11 cellular contexts compared by ENCODE assay signal in the genomic region with DNA sequence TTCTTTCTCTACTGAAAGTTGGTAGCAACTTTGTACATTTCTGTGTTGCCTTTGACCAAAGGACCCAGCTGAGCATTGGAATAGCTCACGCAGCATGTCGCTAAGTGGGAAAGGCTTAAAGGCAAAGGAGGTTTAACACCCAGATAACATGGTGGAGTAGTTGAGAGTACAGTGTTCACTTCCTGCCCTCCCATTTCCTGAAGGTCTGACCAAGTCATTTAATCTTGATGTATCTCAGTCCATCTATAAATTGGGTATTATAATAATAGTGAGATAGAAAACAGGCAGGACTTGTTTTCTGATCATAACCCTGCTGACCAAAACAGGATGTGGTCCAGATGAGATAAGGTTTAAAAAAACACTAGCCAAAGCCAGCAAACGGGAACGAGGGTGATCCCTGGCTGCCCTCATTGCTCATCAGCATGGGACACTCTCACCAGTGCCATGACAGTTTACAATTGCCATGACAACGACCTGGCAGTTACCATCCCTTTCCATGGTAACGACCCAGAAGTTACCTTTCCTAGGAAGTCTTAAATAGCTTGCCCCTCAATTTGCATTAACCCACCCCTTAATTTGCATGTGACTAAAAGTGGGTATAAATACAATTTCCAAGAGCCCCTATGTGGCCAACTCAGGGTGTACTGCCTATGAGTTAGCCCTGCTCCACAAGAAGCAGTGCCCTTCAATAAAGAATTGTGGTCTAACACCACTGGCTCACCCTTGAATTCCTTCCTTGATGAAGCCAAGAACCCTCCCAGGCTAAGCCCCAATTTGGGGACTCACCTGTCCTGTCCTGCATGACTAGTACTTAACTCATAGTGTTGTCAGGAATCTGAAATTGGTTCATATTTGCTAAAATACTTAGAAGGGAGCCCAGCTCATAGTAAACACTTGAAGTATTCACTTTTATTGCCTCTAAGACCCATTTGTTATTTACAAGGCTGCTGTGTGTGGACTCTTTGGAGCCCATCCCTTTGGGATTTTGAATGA. TPM values are rescaled to one million over a fixed set of nuclear protein-coding genes. Genes with fewer than 3 reads are reported as not detected.
DNase-seq lines count a peak whose midpoint lies in the region; ATAC-seq and TF ChIP-seq lines count a peak whose summit lies in the region.
"Had no signal": no experiment of that assay in that cellular context is flagged by ENCODE, and none has a peak within 500 bp of the region (broad histone marks: within the 10 kb centered on the region; RNA-seq: fewer than 3 reads in every experiment).

No MANE protein-coding gene starts in this region.

- POLR2A ChIA-PET in activated CD8-positive, alpha-beta T cell treated with anti-CD3 and anti-CD28 coated beads for 36 hours (lab: Charles Lee), result no interaction called here
- POLR2A ChIA-PET in activated CD8-positive, alpha-beta T cell treated with anti-CD3 and anti-CD28 coated beads, Interleukin-2, amount 10 ng/mL, durations not matched to agents 7 days and 5 days (lab: Charles Lee), result interaction anchor here (0.6 to 0.7 kb wide), 2 partner anchors 36 to 1724 kb away, joined by 3 read pairs; no protein-coding TSS in a partner anchor

- TF ChIP-seq CTCF in activated CD8-positive, alpha-beta T cell treated with anti-CD3 and anti-CD28 coated beads for 36 hours (IDR thresholded peaks at IDR 0.05), result no peak

- peak; percentile 34 for ATAC-seq in activated CD8-positive, alpha-beta T cell treated with anti-CD3 and anti-CD28 coated beads for 36 hours
- no peak for ATAC-seq in activated CD8-positive, alpha-beta T cell treated with anti-CD3 and anti-CD28 coated beads, Interleukin-2, amount 10 ng/mL, durations not matched to agents 7 days and 5 days
- ATAC-seq in SK-N-SH treated with all-trans-retinoic acid at 6 μM for 48 hours, result no peak; the same call in 1 of the 3 replicates
- ATAC-seq in stimulated activated effector memory CD8-positive, alpha-beta T cell treated with anti-CD3 and anti-CD28 coated beads, Interleukin-12 subunit alpha, Interleukin-12 subunit beta, amount 100 ng/mL, for 72 hours, result peak; percentile 63

- CTCF ChIA-PET in activated CD8-positive, alpha-beta T cell treated with anti-CD3 and anti-CD28 coated beads for 36 hours (lab: Charles Lee), result interaction anchor here (4.2 kb wide), 1 partner anchor 90 kb away, joined by 13 read pairs; no protein-coding TSS in a partner anchor
- CTCF ChIA-PET in activated CD8-positive, alpha-beta T cell treated with anti-CD3 and anti-CD28 coated beads, Interleukin-2, amount 10 ng/mL, durations not matched to agents 7 days and 5 days (lab: Charles Lee), result interaction anchor here (0.9 to 2.2 kb wide), 3 partner anchors 53 to 90 kb away, joined by 3 to 5 read pairs (median 3); no protein-coding TSS in a partner anchor
- CTCF ChIA-PET in activated naive CD4-positive, alpha-beta T cell treated with anti-CD3 and anti-CD28 coated beads for 36 hours (lab: Charles Lee), result no interaction called here

- H3K4me1 Mint-ChIP-seq in activated CD8-positive, alpha-beta T cell treated with anti-CD3 and anti-CD28 coated beads for 36 hours (ENCODE audit: low read depth), result peaks cover 5% of the 10 kb centered on the region
- H3K4me1 Mint-ChIP-seq in activated CD8-positive, alpha-beta T cell treated with anti-CD3 and anti-CD28 coated beads, Interleukin-2, amount 10 ng/mL, durations not matched to agents 7 days and 5 days (ENCODE audit: low read depth), result peaks cover 13% of the 10 kb centered on the region
- peaks cover 26% of the 10 kb centered on the region for H3K4me1 Mint-ChIP-seq in stimulated activated effector memory CD8-positive, alpha-beta T cell treated with anti-CD3 and anti-CD28 coated beads, Interleukin-12 subunit alpha, Interleukin-12 subunit beta, amount 100 ng/mL, for 72 hours
- H3K4me1 Mint-ChIP-seq in activated naive CD4-positive, alpha-beta T cell treated with anti-CD3 and anti-CD28 coated beads for 36 hours (ENCODE audit: low read depth), result no peaks in the 10 kb centered on the region

- peaks cover 14% of the 10 kb centered on the region for H3K27me3 Mint-ChIP-seq in activated CD8-positive, alpha-beta T cell treated with anti-CD3 and anti-CD28 coated beads for 36 hours
- peaks cover 15% of the 10 kb centered on the region for H3K27me3 Mint-ChIP-seq in activated CD8-positive, alpha-beta T cell treated with anti-CD3 and anti-CD28 coated beads, Interleukin-2, amount 10 ng/mL, durations not matched to agents 7 days and 5 days (ENCODE audit: low read depth)
- H3K27me3 Mint-ChIP-seq in activated naive CD4-positive, alpha-beta T cell treated with anti-CD3 and anti-CD28 coated beads for 36 hours (ENCODE audit: low read depth), result peaks cover 14% of the 10 kb centered on the region

- no peaks in the 10 kb centered on the region for H3K9me3 Mint-ChIP-seq in activated CD8-positive, alpha-beta T cell treated with anti-CD3 and anti-CD28 coated beads for 36 hours
- peaks cover 8% of the 10 kb centered on the region for H3K9me3 Mint-ChIP-seq in activated CD8-positive, alpha-beta T cell treated with anti-CD3 and anti-CD28 coated beads, Interleukin-2, amount 10 ng/mL, durations not matched to agents 7 days and 5 days (ENCODE audit: insufficient read depth)
- no peaks in the 10 kb centered on the region for H3K9me3 Mint-ChIP-seq in stimulated activated effector memory CD8-positive, alpha-beta T cell treated with anti-CD3 and anti-CD28 coated beads, Interleukin-12 subunit alpha, Interleukin-12 subunit beta, amount 100 ng/mL, for 72 hours
- no peaks in the 10 kb centered on the region for H3K9me3 Mint-ChIP-seq in activated naive CD4-positive, alpha-beta T cell treated with anti-CD3 and anti-CD28 coated beads for 36 hours
- H3K9me3 Mint-ChIP-seq: activated T-helper 2 cell treated with anti-CD3 and anti-CD28 coated beads, Interferon-gamma antibody, Interleukin-2, Interleukin-4, amounts not matched to agents 10 μg/mL and 5 μg/mL and 100 μg/mL, durations not matched to agents 14 hours and 24 hours and 36 hours had no signal

- H3K4me3 Mint-ChIP-seq in activated CD8-positive, alpha-beta T cell treated with anti-CD3 and anti-CD28 coated beads for 36 hours, result no peak overlapping the region
- no peak overlapping the region for H3K4me3 Mint-ChIP-seq in activated CD8-positive, alpha-beta T cell treated with anti-CD3 and anti-CD28 coated beads, Interleukin-2, amount 10 ng/mL, durations not matched to agents 7 days and 5 days
- no peak overlapping the region for H3K4me3 Mint-ChIP-seq in stimulated activated effector memory CD8-positive, alpha-beta T cell treated with anti-CD3 and anti-CD28 coated beads, Interleukin-12 subunit alpha, Interleukin-12 subunit beta, amount 100 ng/mL, for 72 hours
- no peak overlapping the region for H3K4me3 Mint-ChIP-seq in activated naive CD4-positive, alpha-beta T cell treated with anti-CD3 and anti-CD28 coated beads for 36 hours

- intact Hi-C loops in activated CD8-positive, alpha-beta T cell treated with anti-CD3 and anti-CD28 coated beads for 36 hours (cut with micrococcal nuclease), result no loop called here
- intact Hi-C loops in activated naive CD4-positive, alpha-beta T cell treated with anti-CD3 and anti-CD28 coated beads for 36 hours (cut with micrococcal nuclease), result no loop called here

- no peaks in the 10 kb centered on the region for H3K36me3 Mint-ChIP-seq in activated CD8-positive, alpha-beta T cell treated with anti-CD3 and anti-CD28 coated beads for 36 hours (ENCODE audit: low read depth)
- H3K36me3 Mint-ChIP-seq in activated CD8-positive, alpha-beta T cell treated with anti-CD3 and anti-CD28 coated beads, Interleukin-2, amount 10 ng/mL, durations not matched to agents 7 days and 5 days (ENCODE audit: low read depth), result no peaks in the 10 kb centered on the region
- no peaks in the 10 kb centered on the region for H3K36me3 Mint-ChIP-seq in stimulated activated effector memory CD8-positive, alpha-beta T cell treated with anti-CD3 and anti-CD28 coated beads, Interleukin-12 subunit alpha, Interleukin-12 subunit beta, amount 100 ng/mL, for 72 hours
- no peaks in the 10 kb centered on the region for H3K36me3 Mint-ChIP-seq in activated naive CD4-positive, alpha-beta T cell treated with anti-CD3 and anti-CD28 coated beads for 36 hours (ENCODE audit: low read depth)

- peak; percentile 6 for DNase-seq in activated CD8-positive, alpha-beta T cell treated with anti-CD3 and anti-CD28 coated beads for 36 hours
- no peak for DNase-seq in activated CD8-positive, alpha-beta T cell treated with anti-CD3 and anti-CD28 coated beads, Interleukin-2, amount 10 ng/mL, durations not matched to agents 7 days and 5 days
- DNase-seq in foreskin melanocyte, result peak; percentile 89
- DNase-seq in stimulated activated effector memory CD8-positive, alpha-beta T cell treated with anti-CD3 and anti-CD28 coated beads, Interleukin-12 subunit alpha, Interleukin-12 subunit beta, amount 100 ng/mL, for 72 hours (ENCODE audit: low spot score in 2 of 2), result no peak
- DNase-seq in activated naive CD4-positive, alpha-beta T cell treated with anti-CD3 and anti-CD28 coated beads for 36 hours, result no peak
- DNase-seq in activated naive CD4-positive, alpha-beta T cell (lab: John Stamatoyannopoulos, UW), result no peak
- DNase-seq in stimulated activated CD4-positive, alpha-beta T cell treated with anti-CD3 and anti-CD28 coated beads, Interleukin-4, amount 100 ng/mL, for 4 hours, result no peak
- DNase-seq: dorsolateral prefrontal cortex, NCI-H1105 had no signal

- H3K27ac Mint-ChIP-seq in activated CD8-positive, alpha-beta T cell treated with anti-CD3 and anti-CD28 coated beads for 36 hours, result no peak overlapping the region
- no peak overlapping the region for H3K27ac Mint-ChIP-seq in activated CD8-positive, alpha-beta T cell treated with anti-CD3 and anti-CD28 coated beads, Interleukin-2, amount 10 ng/mL, durations not matched to agents 7 days and 5 days
- H3K27ac Mint-ChIP-seq in stimulated activated effector memory CD8-positive, alpha-beta T cell treated with anti-CD3 and anti-CD28 coated beads, Interleukin-12 subunit alpha, Interleukin-12 subunit beta, amount 100 ng/mL, for 72 hours, result peak overlapping the region; percentile 56
- H3K27ac Mint-ChIP-seq in activated naive CD4-positive, alpha-beta T cell treated with anti-CD3 and anti-CD28 coated beads for 36 hours, result no peak overlapping the region
- H3K27ac Mint-ChIP-seq: activated T-helper 2 cell treated with anti-CD3 and anti-CD28 coated beads, Interferon-gamma antibody, Interleukin-2, Interleukin-4, amounts not matched to agents 10 μg/mL and 5 μg/mL and 100 μg/mL, durations not matched to agents 14 hours and 24 hours and 36 hours had no signal

TF ChIP-seq in SK-N-SH treated with all-trans-retinoic acid at 6 μM for 48 hours, 23 proteins besides CTCF, POLR2A, EP300 and RAD21:
- TF ChIP-seq SNAI2 (CRISPR knock-in tag; IDR thresholded peaks at IDR 0.05), result no peak
- TF ChIP-seq TCF4 (CRISPR knock-in tag; IDR thresholded peaks at IDR 0.05; ENCODE audit: borderline replicate concordance), result peak; percentile 17; the same call in 1 of the 2 replicates

RNA-seq across cellular contexts. Expression of a gene that starts 28.4 kb away (rescaled TPM):
- under 1 TPM; 0.07 to 0.16 TPM for total RNA-seq in activated CD8-positive, alpha-beta T cell treated with anti-CD3 and anti-CD28 coated beads for 36 hours
- total RNA-seq in activated CD8-positive, alpha-beta T cell treated with anti-CD3 and anti-CD28 coated beads, Interleukin-2, amount 10 ng/mL, durations not matched to agents 7 days and 5 days, result under 1 TPM; 0.21 to 0.55 TPM
- total RNA-seq in activated naive CD4-positive, alpha-beta T cell treated with anti-CD3 and anti-CD28 coated beads for 36 hours, result under 1 TPM in 1 of 2 experiments, not detected in 1; 0.45 TPM
- total RNA-seq: activated T-helper 2 cell treated with anti-CD3 and anti-CD28 coated beads, Interferon-gamma antibody, Interleukin-2, Interleukin-4, amounts not matched to agents 10 μg/mL and 5 μg/mL and 100 μg/mL, durations not matched to agents 14 hours and 24 hours and 36 hours had no signal

Comparison
In these comparisons a context has a peak if more than half of its experiments do, and no peak if none do; other contexts are left out.
1. ATAC-seq: peak in activated CD8-positive, alpha-beta T cell treated with anti-CD3 and anti-CD28 coated beads for 36 hours (single experiment) and stimulated activated effector memory CD8-positive, alpha-beta T cell treated with anti-CD3 and anti-CD28 coated beads, Interleukin-12 subunit alpha, Interleukin-12 subunit beta, amount 100 ng/mL, for 72 hours (single experiment); none in activated CD8-positive, alpha-beta T cell treated with anti-CD3 and anti-CD28 coated beads, Interleukin-2, amount 10 ng/mL, durations not matched to agents 7 days and 5 days (single experiment) and SK-N-SH treated with all-trans-retinoic acid at 6 μM for 48 hours (single experiment).
2. DNase-seq: peak in activated CD8-positive, alpha-beta T cell treated with anti-CD3 and anti-CD28 coated beads for 36 hours (single experiment) and foreskin melanocyte (single experiment); none in activated CD8-positive, alpha-beta T cell treated with anti-CD3 and anti-CD28 coated beads, Interleukin-2, amount 10 ng/mL, durations not matched to agents 7 days and 5 days (single experiment), stimulated activated effector memory CD8-positive, alpha-beta T cell treated with anti-CD3 and anti-CD28 coated beads, Interleukin-12 subunit alpha, Interleukin-12 subunit beta, amount 100 ng/mL, for 72 hours (0 of 2), activated naive CD4-positive, alpha-beta T cell treated with anti-CD3 and anti-CD28 coated beads for 36 hours (single experiment), activated naive CD4-positive, alpha-beta T cell (0 of 4) and stimulated activated CD4-positive, alpha-beta T cell treated with anti-CD3 and anti-CD28 coated beads, Interleukin-4, amount 100 ng/mL, for 4 hours (0 of 2).